ENCODE assay signal across 8 cellular contexts in genomic region chr19:38650180-38650775, GRCh38. TPM values are rescaled to one million over a fixed set of nuclear protein-coding genes. Genes with fewer than 3 reads are reported as not detected.
DNase-seq lines count a peak whose midpoint lies in the region; ATAC-seq, FAIRE-seq and TF ChIP-seq lines count a peak whose summit lies in the region.

No MANE protein-coding gene starts in this region.

- intact Hi-C loops in spleen (cut with DNase I; ENCODE audit: low total_unique reads) = loop anchor here (10.0 kb wide), 1 partner anchor 55 kb away; no protein-coding TSS in a partner anchor

- H3K36me3 ChIP-seq in right atrium auricular region (no peaks in the 10 kb centered on the region), spleen (peaks cover 0 to 14% (median 0%) of the 10 kb centered on the region in 6 donors)

- TF ChIP-seq POLR2A in spleen (IDR thresholded peaks at IDR 0.05) = no peak

- H3K4me3 ChIP-seq in HL-60 (replicated peaks; ENCODE audit: insufficient read depth, low read length) = peak overlapping the region; percentile 95
- peak overlapping the region; percentile 82 for H3K4me3 ChIP-seq in WI38 (ENCODE audit: low read depth, low read length)
- H3K4me3 ChIP-seq in right atrium auricular region = peak overlapping the region; percentile 99
- H3K4me3 ChIP-seq in spleen = peak overlapping the region; percentile 76 to 94 (median 86)

- no peak for DNase-seq in HL-60 (ENCODE audit: low read depth in 1 of 2, low spot score in 1 of 2)
- no peak for DNase-seq in right atrium auricular region (ENCODE audit: low spot score)
- DNase-seq in spleen = no peak
- DNase-seq in CD1c-positive myeloid dendritic cell (ENCODE audit: extremely low spot score) = no peak
- no peak for DNase-seq in effector CD8-positive, alpha-beta T cell (lab: John Stamatoyannopoulos, UW)
- DNase-seq in urothelium cell line (ENCODE audit: low spot score) = no peak

- H3K4me1 ChIP-seq in right atrium auricular region (peaks cover 5 to 67% of the 10 kb centered on the region in 2 donors), spleen (peaks cover 48 to 82% (median 70%) of the 10 kb centered on the region in 6 donors)

- H3K27me3 ChIP-seq in HL-60 (ENCODE audit: insufficient read depth, poor library complexity, severe bottlenecking) (no peaks in the 10 kb centered on the region), right atrium auricular region (no peaks in the 10 kb centered on the region), spleen (replicated peaks in 1 of 7) (no peaks in the 10 kb centered on the region)

- FAIRE-seq in urothelium cell line (lab: Jason Lieb, UNC) = no peak

- no peaks in the 10 kb centered on the region for H3K9me3 ChIP-seq in right atrium auricular region
- H3K9me3 ChIP-seq in spleen = no peaks in the 10 kb centered on the region

- peak overlapping the region; percentile 95 for H3K27ac ChIP-seq in HL-60 (replicated peaks)
- H3K27ac ChIP-seq in right atrium auricular region = peak overlapping the region; percentile 97 to 98
- peak overlapping the region; percentile 1 to 94 (median 92) for H3K27ac ChIP-seq in spleen

- ATAC-seq in HG02798 (IDR thresholded peaks at IDR 0.05; ENCODE audit: poor library complexity, unreplicated experiment) = no peak

- 20 to 39% (median 30%) methylated on average over 8 of the region's 8 CpGs for WGBS in spleen, 5 donors

- TF ChIP-seq CTCF in HL-60 (IDR thresholded peaks at IDR 0.05; ENCODE audit: insufficient read depth, low read length) (no peak), WI38 (IDR thresholded peaks at IDR 0.05; ENCODE audit: low read depth, low read length) (no peak), right atrium auricular region (IDR thresholded peaks at IDR 0.05) (no peak), spleen (IDR thresholded peaks at IDR 0.05 in 8 of 11, conservative IDR thresholded peaks at IDR 0.05 in 3 of 11) (no peak)

RNA-seq across cellular contexts. Expression of gene ACTN4, which starts 2.8 kb away (rescaled TPM):
- total RNA-seq in right atrium auricular region (100 to 1,000 TPM; 115 to 180 TPM), spleen (100 to 1,000 TPM; 360 to 621 (median 487) TPM)
- polyA plus RNA-seq in spleen = 100 to 1,000 TPM in 1 of 3 donors, 10 to 100 TPM in 2; 39.3 to 185 (median 51.2) TPM

RNA-seq across cellular contexts. Expression of gene EIF3K, which starts 31.3 kb away (rescaled TPM):
- total RNA-seq in right atrium auricular region = 100 to 1,000 TPM; 716 to 786 TPM
- total RNA-seq in spleen = 100 to 1,000 TPM; 232 to 538 (median 244) TPM
- polyA plus RNA-seq in spleen = 100 to 1,000 TPM; 276 to 365 (median 328) TPM

RNA-seq across cellular contexts. Expression of gene MAP4K1, which starts 32.5 kb away (rescaled TPM):
- total RNA-seq in right atrium auricular region (1 to 10 TPM in 1 of 2 donors, under 1 TPM in 1; 0.83 to 4.2 TPM), spleen (100 to 1,000 TPM in 4 of 7 donors, 10 to 100 TPM in 3; 58.2 to 163 (median 122) TPM)
- polyA plus RNA-seq in spleen = 100 to 1,000 TPM in 2 of 3 donors, 10 to 100 TPM in 1; 81.3 to 161 (median 153) TPM

Comparison
In these comparisons a context has a peak if more than half of its experiments do, and no peak if none do; other contexts are left out.
1. RNA of gene MAP4K1, which starts 32.5 kb away (total RNA-seq): 58.2 to 163 TPM in spleen; 0.83 to 4.2 TPM in right atrium auricular region; every median in the first group is over 10 times any median in the second.
2. Peak in every context shown above with its lines, with median percentiles within 50 percentile points of each other: H3K27ac ChIP-seq and H3K4me3 ChIP-seq.